31 cellular contexts compared by ENCODE assay signal in genomic region chr14:35971965-35972630, GRCh38.
"Had no signal": no experiment of that assay in that cellular context is flagged by ENCODE, and none has a peak within 500 bp of the region (broad histone marks: within the 10 kb centered on the region; RNA-seq: fewer than 3 reads in every experiment).

No MANE protein-coding gene starts in this region.

- H3K4me1 Mint-ChIP-seq: natural killer cell; nephron; neural progenitor cell; stimulated activated memory B cell treated with anti-CD40 and anti-IgM and Interleukin-4, amounts not matched to agents 10 μg/mL and 1 μg/mL and 100 μg/mL, for 72 hours; stimulated activated naive CD8-positive, alpha-beta T cell treated with anti-CD3 and anti-CD28 coated beads, Interleukin-15, amount 100 ng/mL, for 72 hours had no signal

- H3K9me3 Mint-ChIP-seq: stimulated activated memory B cell treated with anti-CD40 and anti-IgM and Interleukin-4, amounts not matched to agents 10 μg/mL and 1 μg/mL and 100 μg/mL, for 72 hours; stimulated activated naive CD8-positive, alpha-beta T cell treated with anti-CD3 and anti-CD28 coated beads, Interleukin-15, amount 100 ng/mL, for 72 hours; type B pancreatic cell had no signal

- ATAC-seq: natural killer cell; psoas muscle; right cardiac atrium; sciatic nerve; stimulated activated memory B cell treated with anti-CD40 and anti-IgM and Interleukin-4, amounts not matched to agents 10 μg/mL and 1 μg/mL and 100 μg/mL, for 72 hours; stimulated activated naive CD8-positive, alpha-beta T cell treated with anti-CD3 and anti-CD28 coated beads, Interleukin-15, amount 100 ng/mL, for 72 hours; stimulated activated naive CD8-positive, alpha-beta T cell treated with anti-CD3 and anti-CD28 coated beads, Interleukin-15, Interleukin-2, amounts not matched to agents 100 U/mL and 50 U/mL, for 24 hours; upper lobe of right lung had no signal

- H3K4me2 ChIP-seq: neural progenitor cell, smooth muscle cell had no signal

- H3K4me3 Mint-ChIP-seq: natural killer cell; nephron; neural progenitor cell; stimulated activated memory B cell treated with anti-CD40 and anti-IgM and Interleukin-4, amounts not matched to agents 10 μg/mL and 1 μg/mL and 100 μg/mL, for 72 hours; stimulated activated naive CD8-positive, alpha-beta T cell treated with anti-CD3 and anti-CD28 coated beads, Interleukin-15, amount 100 ng/mL, for 72 hours; type B pancreatic cell had no signal

- H3K27me3 ChIP-seq: neural progenitor cell, ovary, suprapubic skin, testis, tibial artery, transverse colon, upper lobe of right lung, uterus had no signal

- H3K36me3 ChIP-seq: neural progenitor cell, ovary, spleen, suprapubic skin, tibial artery, transverse colon, upper lobe of right lung, uterus had no signal

- H3K79me2 ChIP-seq: parathyroid adenoma had no signal

- H3K4me1 ChIP-seq: parathyroid adenoma, psoas muscle, spleen, suprapubic skin, testis, tibial artery, transverse colon, upper lobe of right lung, uterus had no signal

- H3K9me3 ChIP-seq: ovary, psoas muscle, suprapubic skin, testis, tibial artery, transverse colon, upper lobe of right lung, uterus had no signal

- H3K36me3 Mint-ChIP-seq: natural killer cell; neural progenitor cell; stimulated activated memory B cell treated with anti-CD40 and anti-IgM and Interleukin-4, amounts not matched to agents 10 μg/mL and 1 μg/mL and 100 μg/mL, for 72 hours; type B pancreatic cell had no signal

- DNase-seq: natural killer cell; occipital lobe; ovary; posterior cingulate gyrus; psoas muscle; right cardiac atrium; spleen; stimulated activated CD4-positive, alpha-beta T cell treated with anti-CD3 and anti-CD28 coated beads, Interleukin-12 subunit alpha, Interleukin-12 subunit beta, amount 100 ng/mL, for 4 hours; stimulated activated CD4-positive, alpha-beta T cell treated with anti-CD3 and anti-CD28 coated beads, Interleukin-1b, Interleukin-23, amount 100 ng/mL, for 48 hours; stimulated activated CD4-positive, alpha-beta T cell treated with anti-CD3 and anti-CD28 coated beads, Interleukin-4, amount 100 ng/mL, for 1 hour; stimulated activated CD4-positive, alpha-beta T cell treated with anti-CD3 and anti-CD28 coated beads, Interleukin-4, amount 100 ng/mL, for 4 hours; stimulated activated CD8-positive, alpha-beta memory T cell treated with anti-CD3 and anti-CD28 coated beads, Interleukin-4, amount 100 ng/mL, for 48 hours; stimulated activated naive CD4-positive, alpha-beta T cell; stimulated activated naive CD8-positive, alpha-beta T cell treated with anti-CD3 and anti-CD28 coated beads, Interleukin-15, amount 100 ng/mL, for 72 hours; stimulated activated naive CD8-positive, alpha-beta T cell treated with anti-CD3 and anti-CD28 coated beads, Interleukin-15, Interleukin-2, amounts not matched to agents 100 U/mL and 50 U/mL, for 24 hours; substantia nigra; testis; tibial artery; transverse colon; upper lobe of right lung; uterus had no signal

- H3K27ac Mint-ChIP-seq: natural killer cell; nephron; neural progenitor cell; progenitor cell of endocrine pancreas; stimulated activated memory B cell treated with anti-CD40 and anti-IgM and Interleukin-4, amounts not matched to agents 10 μg/mL and 1 μg/mL and 100 μg/mL, for 72 hours; type B pancreatic cell had no signal

- H3K4me3 ChIP-seq: neural progenitor cell, ovary, psoas muscle, skin epidermis, smooth muscle cell, spleen, suprapubic skin, testis, tibial artery, transverse colon, upper lobe of right lung, uterus had no signal

- H3K9ac ChIP-seq: neural progenitor cell, parathyroid adenoma had no signal

- H3K27me3 Mint-ChIP-seq: stimulated activated naive CD8-positive, alpha-beta T cell treated with anti-CD3 and anti-CD28 coated beads, Interleukin-15, amount 100 ng/mL, for 72 hours had no signal

- H3K27ac ChIP-seq: neural progenitor cell, ovary, parathyroid adenoma, psoas muscle, skin epidermis, spleen, suprapubic skin, testis, tibial artery, transverse colon, upper lobe of right lung, uterus had no signal

- H2AFZ ChIP-seq: neural progenitor cell, parathyroid adenoma had no signal
